14 cellular contexts compared by ENCODE assay signal in the genomic region with DNA sequence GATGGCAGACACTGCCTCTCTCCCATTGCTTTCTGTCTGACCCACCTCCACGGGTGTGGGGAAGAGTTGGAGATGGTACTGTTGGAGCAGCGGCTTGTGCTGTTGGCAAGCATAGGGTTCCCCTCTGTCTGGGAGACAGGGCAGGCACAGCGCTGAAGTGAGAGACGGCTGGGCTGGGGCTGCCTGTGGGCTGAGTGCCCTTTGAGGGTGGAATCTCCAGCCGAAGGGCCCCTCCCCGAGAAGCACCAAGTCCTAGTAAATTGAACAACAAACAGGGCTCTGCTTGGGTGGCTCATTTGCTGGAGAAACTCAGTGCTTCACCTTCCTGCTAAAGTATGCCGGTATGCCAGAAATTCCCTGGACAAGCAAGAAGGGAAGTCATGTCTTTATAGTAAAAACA.
A peak's percentile ranks its signal among the peaks of the same experiment; 100 is the strongest.
DNase-seq lines count a peak whose midpoint lies in the region; ATAC-seq, FAIRE-seq and TF ChIP-seq lines count a peak whose summit lies in the region.
"Had no signal": no experiment of that assay in that cellular context is flagged by ENCODE, and none has a peak within 500 bp of the region (broad histone marks: within the 10 kb centered on the region; RNA-seq: fewer than 3 reads in every experiment).

No MANE protein-coding gene starts in this region.

- no peak for ATAC-seq in pancreas
- no peak for ATAC-seq in HG03097 (IDR thresholded peaks at IDR 0.05; ENCODE audit: low FRiP score, unreplicated experiment)
- no peak for ATAC-seq in GM21423 (IDR thresholded peaks at IDR 0.05; ENCODE audit: unreplicated experiment)
- no peak for ATAC-seq in HG02763 (IDR thresholded peaks at IDR 0.05; ENCODE audit: unreplicated experiment)
- ATAC-seq: T-helper 17 cell had no signal

- H3K4me1 ChIP-seq in Peyer's patch = peaks cover 3 to 72% (median 12%) of the 10 kb centered on the region in 4 donors
- H3K4me1 ChIP-seq in hepatocyte (ENCODE audit: insufficient read depth) = peaks cover 73% of the 10 kb centered on the region
- H3K4me1 ChIP-seq in pancreas = peaks cover 66 to 79% (median 73%) of the 10 kb centered on the region in 3 donors
- H3K4me1 ChIP-seq in ascending aorta = peaks cover 14 to 22% of the 10 kb centered on the region in 2 donors

- peak overlapping the region; percentile 58 for H3K4me2 ChIP-seq in hepatocyte

- H4K20me1 ChIP-seq in hepatocyte (ENCODE audit: insufficient read depth, poor library complexity, severe bottlenecking) = peaks cover 7% of the 10 kb centered on the region

- CTCF ChIA-PET in AG04450 (lab: Charles Lee) = interaction anchor here (1.2 kb wide), 2 partner anchors 81 to 182 kb away, joined by 3 to 4 read pairs; no protein-coding TSS in a partner anchor

- DNase-seq in AG04450 (ENCODE audit: low read depth, low spot score) = no peak
- peak in 1 of 3 donors; percentile 67 for DNase-seq in Peyer's patch
- DNase-seq in hepatocyte (ENCODE audit: low spot score) = no peak
- peak in 1 of 6 donors; percentile 59 for DNase-seq in pancreas
- DNase-seq in ascending aorta (ENCODE audit: low spot score in 2 of 2) = no peak
- DNase-seq: activated CD4-positive, CD25-positive, alpha-beta regulatory T cell treated with anti-CD3 and anti-CD28 coated beads, Interleukin-2, amount 50 U/mL, for 72 hours; NCI-H1694; NCI-H526 treated with DMSO at 0.1 percent for 48 hours; stimulated activated naive CD4-positive, alpha-beta T cell treated with Interleukin-2 at 50 U/mL for 16 hours; T-helper 17 cell had no signal

- H3K27me3 ChIP-seq in AG04450 (ENCODE audit: control insufficient read depth, insufficient read depth, low read length) = no peaks in the 10 kb centered on the region
- H3K27me3 ChIP-seq in Peyer's patch = no peaks in the 10 kb centered on the region
- no peaks in the 10 kb centered on the region for H3K27me3 ChIP-seq in hepatocyte
- no peaks in the 10 kb centered on the region for H3K27me3 ChIP-seq in pancreas
- H3K27me3 ChIP-seq in ascending aorta = no peaks in the 10 kb centered on the region
- H3K27me3 ChIP-seq: right atrium auricular region had no signal

- H3K9me2 ChIP-seq in hepatocyte (replicated peaks; ENCODE audit: insufficient read depth) = no peaks in the 10 kb centered on the region

- H3K27ac ChIP-seq in AG04450 (ENCODE audit: low read depth, low read length) (peak overlapping the region; percentile 94), Peyer's patch (peak overlapping the region; percentile 27 to 91 (median 72)), hepatocyte (peak overlapping the region; percentile 95), pancreas (peak overlapping the region; percentile 1 to 92 (median 60)), ascending aorta (no peak overlapping the region)
- H3K27ac ChIP-seq: right atrium auricular region had no signal

- H2AFZ ChIP-seq in hepatocyte = no peak overlapping the region

- TF ChIP-seq CTCF in AG04450 (IDR thresholded peaks at IDR 0.05; ENCODE audit: low read depth, low read length) (no peak), Peyer's patch (IDR thresholded peaks at IDR 0.05) (no peak), hepatocyte (IDR thresholded peaks at IDR 0.05; ENCODE audit: poor library complexity) (no peak), pancreas (IDR thresholded peaks at IDR 0.05) (no peak), ascending aorta (IDR thresholded peaks at IDR 0.05) (no peak)

- intact Hi-C loops in pancreas (cut with DNase I) (loop anchor here in 1 of 3 donors (10.0 kb wide), 1 partner anchor 49 kb away; no protein-coding TSS in a partner anchor), ascending aorta (cut with DNase I) (no loop called here)

- H3K79me2 ChIP-seq in hepatocyte = peaks cover 82% of the 10 kb centered on the region

- POLR2A ChIA-PET in AG04450 (lab: Yijun Ruan, JAX) = interaction anchor here (1.1 to 1.9 kb wide), 2 partner anchors 24 to 172 kb away, joined by 6 to 8 read pairs; no protein-coding TSS in a partner anchor

- WGBS in hepatocyte (ENCODE audit: low lambda C conversion rate, missing lambda C conversion rate) = 53% methylated on average over 7 of the region's 7 CpGs
- 48% methylated on average over 7 of the region's 7 CpGs for WGBS in pancreas, 2 donors

- H3K9me3 ChIP-seq in AG04450 (ENCODE audit: control insufficient read depth, insufficient read depth, low read length) (no peaks in the 10 kb centered on the region), Peyer's patch (no peaks in the 10 kb centered on the region), hepatocyte (ENCODE audit: low read depth) (no peaks in the 10 kb centered on the region), pancreas (no peaks in the 10 kb centered on the region), ascending aorta (no peaks in the 10 kb centered on the region)
- H3K9me3 ChIP-seq: right atrium auricular region had no signal

- H3K4me3 ChIP-seq in AG04450 (ENCODE audit: low read depth, low read length) (no peak overlapping the region), Peyer's patch (no peak overlapping the region), hepatocyte (no peak overlapping the region), pancreas (no peak overlapping the region), ascending aorta (no peak overlapping the region)
- H3K4me3 ChIP-seq: right atrium auricular region had no signal

- TF ChIP-seq POLR2A in Peyer's patch (IDR thresholded peaks at IDR 0.05) = no peak

- FAIRE-seq in pancreas (lab: Jason Lieb, UNC) = no peak

- H3K36me3 ChIP-seq in Peyer's patch = no peaks in the 10 kb centered on the region
- H3K36me3 ChIP-seq in hepatocyte (replicated peaks; ENCODE audit: insufficient read depth, low read depth) = no peaks in the 10 kb centered on the region
- no peaks in the 10 kb centered on the region for H3K36me3 ChIP-seq in pancreas
- no peaks in the 10 kb centered on the region for H3K36me3 ChIP-seq in ascending aorta
- H3K36me3 ChIP-seq: right atrium auricular region had no signal

Comparison
In these comparisons a context has a peak if more than half of its experiments do, and no peak if none do; other contexts are left out.
1. H3K27ac ChIP-seq: peak in AG04450 (single experiment), Peyer's patch (4 of 4), hepatocyte (single experiment) and pancreas (4 of 4); none in ascending aorta (0 of 2).